ENCODE assay signal across 11 cellular contexts in the genomic region with DNA sequence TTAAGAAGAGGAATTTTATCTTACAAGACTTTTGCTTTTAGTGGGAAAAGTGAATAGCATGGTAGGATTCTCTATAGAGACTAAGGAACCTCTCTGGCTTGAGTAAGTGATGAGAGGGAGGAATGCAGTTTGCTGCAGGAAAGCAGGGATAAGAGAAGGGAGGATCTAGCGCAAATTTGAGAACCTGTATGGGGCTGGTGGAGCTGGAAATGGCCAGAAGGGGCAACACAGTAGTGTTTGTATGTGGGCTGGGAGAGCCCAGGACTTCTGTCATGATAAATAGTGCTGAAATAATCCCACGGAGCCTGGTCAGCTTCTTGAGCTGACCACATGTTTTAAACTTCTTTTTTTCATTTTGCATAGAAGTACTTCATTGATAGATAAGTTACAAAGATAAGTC. TPM values are rescaled to one million over a fixed set of nuclear protein-coding genes. Genes with fewer than 3 reads are reported as not detected.
DNase-seq lines count a peak whose midpoint lies in the region; ATAC-seq, FAIRE-seq and TF ChIP-seq lines count a peak whose summit lies in the region.
"Had no signal": no experiment of that assay in that cellular context is flagged by ENCODE, and none has a peak within 500 bp of the region (broad histone marks: within the 10 kb centered on the region; RNA-seq: fewer than 3 reads in every experiment).

No MANE protein-coding gene starts in this region.

- CTCF ChIA-PET in HepG2 (lab: Yijun Ruan, JAX; ENCODE audit: low intra/inter-chr PET ratio, low total read pairs): no interaction called here

- TF ChIP-seq EP300 in HepG2 (IDR thresholded peaks at IDR 0.05; ENCODE audit: low read depth in 2 of 2, low read length in 2 of 2) (no peak), HepG2 (CRISPR knock-in tag; IDR thresholded peaks at IDR 0.05; ENCODE audit: borderline replicate concordance) (no peak)

- no peaks in the 10 kb centered on the region for H3K9me3 Mint-ChIP-seq in activated naive CD8-positive, alpha-beta T cell treated with anti-CD3 and anti-CD28 coated beads, Interleukin-2, amount 50 U/mL, for 24 hours

- FAIRE-seq in HepG2 (lab: Jason Lieb, UNC): peak; percentile 39

- H2AFZ ChIP-seq in HepG2 (ENCODE audit: low read length): no peak overlapping the region

- TF ChIP-seq CTCF in HepG2 (CRISPR knock-in tag; IDR thresholded peaks at IDR 0.05): no peak
- no peak for TF ChIP-seq CTCF in right lobe of liver (IDR thresholded peaks at IDR 0.05)
- peak; percentile 2 for TF ChIP-seq CTCF in kidney epithelial cell (IDR thresholded peaks at IDR 0.05; ENCODE audit: insufficient read depth, low read length, poor library complexity, severe bottlenecking)
- no peak for TF ChIP-seq CTCF in prostate gland (IDR thresholded peaks at IDR 0.05)

- H3K9me3 ChIP-seq in HepG2 (ENCODE audit: low read length) (no peaks in the 10 kb centered on the region), right lobe of liver (no peaks in the 10 kb centered on the region), prostate gland (no peaks in the 10 kb centered on the region)

- peak; percentile 44 for ATAC-seq in HepG2
- no peak for ATAC-seq in right lobe of liver
- no peak for ATAC-seq in activated naive CD8-positive, alpha-beta T cell treated with anti-CD3 and anti-CD28 coated beads, Interleukin-2, amount 50 U/mL, for 24 hours

- no peak overlapping the region for H3K27ac ChIP-seq in HepG2 (ENCODE audit: extremely low read length, insufficient read depth, low read length)
- no peak overlapping the region for H3K27ac ChIP-seq in right lobe of liver
- H3K27ac ChIP-seq in prostate gland: no peak overlapping the region

- TF ChIP-seq POLR2A in HepG2 (IDR thresholded peaks at IDR 0.05; ENCODE audit: insufficient read depth in 1 of 2, low read depth in 2 of 2, low read length in 2 of 2) (no peak), right lobe of liver (IDR thresholded peaks at IDR 0.05) (no peak), prostate gland (IDR thresholded peaks at IDR 0.05) (no peak)

- peak overlapping the region; percentile 98 for H3K4me2 ChIP-seq in HepG2 (ENCODE audit: low read depth, low read length)

- H3K27me3 Mint-ChIP-seq in activated naive CD8-positive, alpha-beta T cell treated with anti-CD3 and anti-CD28 coated beads, Interleukin-2, amount 50 U/mL, for 24 hours: peaks cover 20% of the 10 kb centered on the region

- peak overlapping the region; percentile 6 for H3K27ac Mint-ChIP-seq in activated naive CD8-positive, alpha-beta T cell treated with anti-CD3 and anti-CD28 coated beads, Interleukin-2, amount 50 U/mL, for 24 hours

- intact Hi-C loops in HepG2 (cut with micrococcal nuclease; ENCODE audit: unreplicated experiment) (loop anchor here (2.0 kb wide), 1 partner anchor 112 kb away; no protein-coding TSS in a partner anchor), right lobe of liver (cut with DNase I) (no loop called here), prostate gland (cut with DNase I) (no loop called here)

- H3K79me2 ChIP-seq in HepG2 (ENCODE audit: insufficient read depth, low read length): no peaks in the 10 kb centered on the region

- H3K4me3 ChIP-seq in HepG2 (replicated peaks in 1 of 3; ENCODE audit: insufficient read depth in 1 of 3, low read depth in 2 of 3, low read length in 3 of 3) (peak overlapping the region in 2 of 3 experiments; percentile 69 to 80; a peak in 2 of 6 replicates), right lobe of liver (no peak overlapping the region), kidney epithelial cell (ENCODE audit: low read depth, low read length) (no peak overlapping the region), prostate gland (no peak overlapping the region)

- H3K36me3 Mint-ChIP-seq in activated naive CD8-positive, alpha-beta T cell treated with anti-CD3 and anti-CD28 coated beads, Interleukin-2, amount 50 U/mL, for 24 hours (ENCODE audit: low read depth): no peaks in the 10 kb centered on the region

- H3K4me3 Mint-ChIP-seq in activated naive CD8-positive, alpha-beta T cell treated with anti-CD3 and anti-CD28 coated beads, Interleukin-2, amount 50 U/mL, for 24 hours: peak overlapping the region; percentile 4

- no peak for TF ChIP-seq RAD21 in HepG2 (CRISPR knock-in tag; IDR thresholded peaks at IDR 0.05)

- H3K27me3 ChIP-seq in HepG2 (ENCODE audit: control insufficient read depth in 1 of 2, insufficient read depth in 2 of 2, low read length in 2 of 2) (peaks cover under 1 to 3% of the 10 kb centered on the region in 2 experiments; a peak in 3 of 5 replicates), right lobe of liver (no peaks in the 10 kb centered on the region), kidney epithelial cell (ENCODE audit: control insufficient read depth, insufficient read depth, low read length) (no peaks in the 10 kb centered on the region), prostate gland (replicated peaks; ENCODE audit: insufficient read depth) (no peaks in the 10 kb centered on the region)

- no peaks in the 10 kb centered on the region for H3K36me3 ChIP-seq in HepG2 (replicated peaks in 1 of 2; ENCODE audit: control insufficient read depth in 1 of 2, insufficient read depth in 2 of 2, low read length in 2 of 2)
- no peaks in the 10 kb centered on the region for H3K36me3 ChIP-seq in right lobe of liver
- H3K36me3 ChIP-seq in kidney epithelial cell (ENCODE audit: control insufficient read depth, insufficient read depth, low read length): no peaks in the 10 kb centered on the region
- no peaks in the 10 kb centered on the region for H3K36me3 ChIP-seq in prostate gland

- H3K9ac ChIP-seq in HepG2 (ENCODE audit: insufficient read depth, low read depth, low read length): no peak overlapping the region

- H3K4me1 ChIP-seq in HepG2 (ENCODE audit: insufficient read depth, low read length) (peaks cover 18% of the 10 kb centered on the region), right lobe of liver (peaks cover 0 to 9% (median 0%) of the 10 kb centered on the region in 4 donors), prostate gland (replicated peaks) (no peaks in the 10 kb centered on the region)

- POLR2A ChIA-PET in HepG2 (lab: Yijun Ruan, JAX): no interaction called here

- 14% methylated on average over 2 of the region's 2 CpGs for WGBS in HepG2 (ENCODE audit: low lambda C conversion rate)
- WGBS in right lobe of liver (ENCODE audit: insufficient coverage, low coverage, low lambda C conversion rate, missing lambda C conversion rate): 69% methylated on average over 2 of the region's 2 CpGs
- 65% methylated on average over 2 of the region's 2 CpGs for WGBS in prostate gland

- H4K20me1 ChIP-seq in HepG2 (ENCODE audit: insufficient read depth, low read length): no peaks in the 10 kb centered on the region

- DNase-seq in HepG2 (ENCODE audit: low spot score): no peak
- DNase-seq in right lobe of liver: no peak
- no peak for DNase-seq in activated naive CD8-positive, alpha-beta T cell treated with anti-CD3 and anti-CD28 coated beads, Interleukin-2, amount 50 U/mL, for 24 hours
- DNase-seq in kidney epithelial cell (ENCODE audit: low read depth): no peak
- no peak for DNase-seq in stimulated activated CD8-positive, alpha-beta memory T cell treated with anti-CD3 and anti-CD28 coated beads, Interleukin-4, amount 100 ng/mL, for 48 hours
- no peak for DNase-seq in prostate gland (ENCODE audit: low spot score)
- DNase-seq in effector CD8-positive, alpha-beta T cell (lab: John Stamatoyannopoulos, UW): no peak
- DNase-seq in NOMO-1 (lab: John Stamatoyannopoulos, UW; ENCODE audit: unreplicated experiment in 2 of 2): no peak
- DNase-seq: NCI-H1417 treated with DMSO at 0.1 percent for 48 hours; stimulated activated CD4-positive, alpha-beta T cell treated with anti-CD3 and anti-CD28 coated beads, Interleukin-2, amount 100 ng/mL, for 48 hours; T-helper 9 cell had no signal

- BruUV-seq in HepG2 (replicated peaks; lab: Mats Ljungman, UMichigan): no TSS peak

- in situ Hi-C loops in HepG2 (cut with HindIII; ENCODE audit: extremely low pct_ligation_motif_present, low pct_unique_long_range_greater_than_20kb): no loop called here

- peaks cover 12% of the 10 kb centered on the region for H3K4me1 Mint-ChIP-seq in activated naive CD8-positive, alpha-beta T cell treated with anti-CD3 and anti-CD28 coated beads, Interleukin-2, amount 50 U/mL, for 24 hours

RNA-seq across cellular contexts. Expression of a gene that starts 11.1 kb away (rescaled TPM):
- total RNA-seq in HepG2 (2016; rRNA removed; fragmentation: Illumina TruSeq; extraction: Trizol) (0.04 TPM in 2 replicates), right lobe of liver (under 1 TPM in 3 of 6 experiments, not detected in 3; 0.04 to 0.87 (median 0.04) TPM), kidney epithelial cell (3.3 and 4.2 TPM in 2 replicates), prostate gland (10 to 100 TPM in 1 of 2 donors, under 1 TPM in 1; 0.27 to 45.0 TPM)
- not detected in 2 replicates for total RNA-seq in HepG2 (2016; cell fraction: cytosol; rRNA removed; fragmentation: Illumina TruSeq; extraction: Trizol; ENCODE audit: low read depth)
- not detected in 2 replicates for total RNA-seq in HepG2 (2016; cell fraction: insoluble cytoplasmic fraction; rRNA removed; fragmentation: Illumina TruSeq; extraction: Trizol)
- not detected in 2 replicates for total RNA-seq in HepG2 (2016; cell fraction: membrane; rRNA removed; fragmentation: Illumina TruSeq; extraction: Trizol)
- total RNA-seq in HepG2 (2016; cell fraction: nucleus; rRNA removed; fragmentation: Illumina TruSeq; extraction: Trizol): not detected in 2 replicates
- polyA plus RNA-seq in HepG2 (2011; rRNA removed): 0.01 TPM in 1 of 2 replicates, not detected in the other
- not detected in 2 replicates for polyA plus RNA-seq in HepG2 (2011; cell fraction: cytosol; rRNA removed)
- polyA plus RNA-seq in HepG2 (2011; cell fraction: nucleus; rRNA removed): 0.14 TPM in 1 of 2 replicates, not detected in the other
- not detected in 2 replicates for polyA plus RNA-seq in HepG2 (2012)
- not detected in 2 replicates for polyA plus RNA-seq in HepG2 (2016; cell fraction: cytosol; fragmentation: Illumina TruSeq; extraction: Trizol; ENCODE audit: low read depth)
- polyA plus RNA-seq in HepG2 (2016; cell fraction: insoluble cytoplasmic fraction; fragmentation: Illumina TruSeq; extraction: Trizol; ENCODE audit: low read depth): not detected in 2 replicates
- polyA plus RNA-seq in HepG2 (2016; cell fraction: membrane; fragmentation: Illumina TruSeq; extraction: Trizol; ENCODE audit: low read depth): not detected in 2 replicates
- polyA plus RNA-seq in HepG2 (2016; cell fraction: nucleus; fragmentation: Illumina TruSeq; extraction: Trizol; ENCODE audit: insufficient read depth, low read depth): not detected in 2 replicates
- polyA minus RNA-seq in HepG2 (2011; rRNA and poly(A)+ RNA removed; ENCODE audit: low replicate concordance): 1.3 TPM in 1 of 2 replicates, not detected in the other
- not detected in 2 replicates for polyA minus RNA-seq in HepG2 (2011; cell fraction: cytosol; rRNA and poly(A)+ RNA removed)
- not detected in 2 replicates for polyA minus RNA-seq in HepG2 (2011; cell fraction: nucleus; rRNA and poly(A)+ RNA removed)

Comparison
In these comparisons a context has a peak if more than half of its experiments do, and no peak if none do; other contexts are left out.
1. H3K4me3 ChIP-seq: peak in HepG2 (2 of 3); none in right lobe of liver (0 of 3), kidney epithelial cell (single experiment) and prostate gland (0 of 2).